Comparison of ENCODE assay signal across 1 cellular context in genomic region chr11:34176980-34177319, GRCh38.
TF ChIP-seq lines count a peak whose summit lies in the region.

No MANE protein-coding gene starts in this region.

TF ChIP-seq in HepG2, 621 proteins besides CTCF, POLR2A, EP300 and RAD21 (continued from another document):
- TF ChIP-seq, protein P1, sequence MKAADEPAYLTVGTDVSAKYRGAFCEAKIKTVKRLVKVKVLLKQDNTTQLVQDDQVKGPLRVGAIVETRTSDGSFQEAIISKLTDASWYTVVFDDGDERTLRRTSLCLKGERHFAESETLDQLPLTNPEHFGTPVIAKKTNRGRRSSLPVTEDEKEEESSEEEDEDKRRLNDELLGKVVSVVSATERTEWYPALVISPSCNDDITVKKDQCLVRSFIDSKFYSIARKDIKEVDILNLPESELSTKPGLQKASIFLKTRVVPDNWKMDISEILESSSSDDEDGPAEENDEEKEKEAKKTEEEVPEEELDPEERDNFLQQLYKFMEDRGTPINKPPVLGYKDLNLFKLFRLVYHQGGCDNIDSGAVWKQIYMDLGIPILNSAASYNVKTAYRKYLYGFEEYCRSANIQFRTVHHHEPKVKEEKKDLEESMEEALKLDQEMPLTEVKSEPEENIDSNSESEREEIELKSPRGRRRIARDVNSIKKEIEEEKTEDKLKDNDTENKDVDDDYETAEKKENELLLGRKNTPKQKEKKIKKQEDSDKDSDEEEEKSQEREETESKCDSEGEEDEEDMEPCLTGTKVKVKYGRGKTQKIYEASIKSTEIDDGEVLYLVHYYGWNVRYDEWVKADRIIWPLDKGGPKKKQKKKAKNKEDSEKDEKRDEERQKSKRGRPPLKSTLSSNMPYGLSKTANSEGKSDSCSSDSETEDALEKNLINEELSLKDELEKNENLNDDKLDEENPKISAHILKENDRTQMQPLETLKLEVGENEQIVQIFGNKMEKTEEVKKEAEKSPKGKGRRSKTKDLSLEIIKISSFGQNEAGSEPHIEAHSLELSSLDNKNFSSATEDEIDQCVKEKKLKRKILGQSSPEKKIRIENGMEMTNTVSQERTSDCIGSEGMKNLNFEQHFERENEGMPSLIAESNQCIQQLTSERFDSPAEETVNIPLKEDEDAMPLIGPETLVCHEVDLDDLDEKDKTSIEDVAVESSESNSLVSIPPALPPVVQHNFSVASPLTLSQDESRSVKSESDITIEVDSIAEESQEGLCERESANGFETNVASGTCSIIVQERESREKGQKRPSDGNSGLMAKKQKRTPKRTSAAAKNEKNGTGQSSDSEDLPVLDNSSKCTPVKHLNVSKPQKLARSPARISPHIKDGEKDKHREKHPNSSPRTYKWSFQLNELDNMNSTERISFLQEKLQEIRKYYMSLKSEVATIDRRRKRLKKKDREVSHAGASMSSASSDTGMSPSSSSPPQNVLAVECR (CRISPR knock-in tag; IDR thresholded peaks at IDR 0.05; ENCODE audit: borderline replicate concordance): no peak
- TF ChIP-seq MIER2 (CRISPR knock-in tag; IDR thresholded peaks at IDR 0.05) (no peak), PPARG (CRISPR knock-in tag; conservative IDR thresholded peaks at IDR 0.05) (no peak), NFE2 (CRISPR knock-in tag; IDR thresholded peaks at IDR 0.05) (no peak), ZNF550 (CRISPR knock-in tag; IDR thresholded peaks at IDR 0.05; ENCODE audit: borderline replicate concordance) (no peak), FOXC1 (CRISPR knock-in tag; IDR thresholded peaks at IDR 0.05; ENCODE audit: borderline replicate concordance) (no peak), ZNF12 (CRISPR knock-in tag; IDR thresholded peaks at IDR 0.05) (no peak), GLI4 (CRISPR knock-in tag; IDR thresholded peaks at IDR 0.05; ENCODE audit: borderline replicate concordance) (no peak), RARA (CRISPR knock-in tag; IDR thresholded peaks at IDR 0.05) (no peak), ZNF451 (CRISPR knock-in tag; IDR thresholded peaks at IDR 0.05) (no peak), ZNF460 (CRISPR knock-in tag; IDR thresholded peaks at IDR 0.05; ENCODE audit: borderline replicate concordance) (no peak), ZNF572 (CRISPR knock-in tag; IDR thresholded peaks at IDR 0.05) (no peak), DNMT1 (CRISPR knock-in tag; IDR thresholded peaks at IDR 0.05) (no peak), ZNF512 (CRISPR knock-in tag; IDR thresholded peaks at IDR 0.05) (no peak)
- TF ChIP-seq, protein P2, sequence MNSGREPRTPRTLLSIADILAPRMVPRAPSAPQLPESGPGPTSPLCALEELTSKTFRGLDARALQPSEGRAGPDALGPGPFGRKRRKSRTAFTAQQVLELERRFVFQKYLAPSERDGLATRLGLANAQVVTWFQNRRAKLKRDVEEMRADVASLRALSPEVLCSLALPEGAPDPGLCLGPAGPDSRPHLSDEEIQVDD (CRISPR knock-in tag; IDR thresholded peaks at IDR 0.05; ENCODE audit: borderline replicate concordance): no peak
- TF ChIP-seq, protein P3, sequence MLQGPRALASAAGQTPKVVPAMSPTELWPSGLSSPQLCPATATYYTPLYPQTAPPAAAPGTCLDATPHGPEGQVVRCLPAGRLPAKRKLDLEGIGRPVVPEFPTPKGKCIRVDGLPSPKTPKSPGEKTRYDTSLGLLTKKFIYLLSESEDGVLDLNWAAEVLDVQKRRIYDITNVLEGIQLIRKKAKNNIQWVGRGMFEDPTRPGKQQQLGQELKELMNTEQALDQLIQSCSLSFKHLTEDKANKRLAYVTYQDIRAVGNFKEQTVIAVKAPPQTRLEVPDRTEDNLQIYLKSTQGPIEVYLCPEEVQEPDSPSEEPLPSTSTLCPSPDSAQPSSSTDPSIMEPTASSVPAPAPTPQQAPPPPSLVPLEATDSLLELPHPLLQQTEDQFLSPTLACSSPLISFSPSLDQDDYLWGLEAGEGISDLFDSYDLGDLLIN (CRISPR knock-in tag; IDR thresholded peaks at IDR 0.05; ENCODE audit: borderline replicate concordance): no peak
